1 cellular context compared by ENCODE assay signal in genomic region chr9:114803886-114804285, GRCh38.
TF ChIP-seq lines count a peak whose summit lies in the region.

No MANE protein-coding gene starts in this region.

TF ChIP-seq in A549, 52 proteins besides CTCF, POLR2A, EP300 and RAD21 (continued from another document):
- TF ChIP-seq ELK1 (IDR thresholded peaks at IDR 0.05; ENCODE audit: low read depth, low read length) (no peak), REST (IDR thresholded peaks at IDR 0.05) (no peak), FOSB (CRISPR knock-in tag; IDR thresholded peaks at IDR 0.05) (no peak), BCL3 (IDR thresholded peaks at IDR 0.05) (no peak), E2F6 (IDR thresholded peaks at IDR 0.05; ENCODE audit: borderline replicate concordance, low read depth) (no peak), HMGXB4 (CRISPR knock-in tag; IDR thresholded peaks at IDR 0.05; ENCODE audit: borderline replicate concordance) (no peak), CHD4 (IDR thresholded peaks at IDR 0.05; ENCODE audit: borderline replicate concordance) (no peak), ZSCAN20 (CRISPR knock-in tag; IDR thresholded peaks at IDR 0.05) (no peak), MAX (IDR thresholded peaks at IDR 0.05) (no peak), PBX3 (IDR thresholded peaks at IDR 0.05) (no peak), HDAC2 (IDR thresholded peaks at IDR 0.05) (no peak), CHD2 (IDR thresholded peaks at IDR 0.05; ENCODE audit: low read length, partially characterized antibody) (no peak), HES2 (IDR thresholded peaks at IDR 0.05) (no peak)
